ENCODE assay signal across 1 cellular context in the genomic region with DNA sequence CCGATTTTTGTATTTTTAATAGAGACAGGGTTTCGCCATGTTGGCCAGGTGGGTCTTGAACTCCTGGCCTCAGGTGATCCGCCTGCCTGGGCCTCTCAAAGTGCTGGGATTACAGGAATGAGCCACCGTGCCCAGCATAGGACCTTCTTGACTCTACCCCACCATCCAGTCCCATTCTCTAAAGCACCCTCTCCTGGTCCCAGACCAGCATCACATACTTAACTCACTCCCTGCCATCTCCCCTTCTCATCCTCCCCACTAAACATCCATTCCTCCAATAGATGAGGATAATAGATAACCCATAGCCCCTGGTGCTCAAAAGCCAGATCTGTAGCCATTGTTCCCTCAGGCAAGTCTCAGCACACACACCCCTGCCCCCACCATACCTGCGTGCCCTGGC.
TF ChIP-seq lines count a peak whose summit lies in the region.

No MANE protein-coding gene starts in this region.

TF ChIP-seq in A549, 52 proteins besides CTCF, POLR2A, EP300 and RAD21 (continued from another document):
- TF ChIP-seq, protein P1, sequence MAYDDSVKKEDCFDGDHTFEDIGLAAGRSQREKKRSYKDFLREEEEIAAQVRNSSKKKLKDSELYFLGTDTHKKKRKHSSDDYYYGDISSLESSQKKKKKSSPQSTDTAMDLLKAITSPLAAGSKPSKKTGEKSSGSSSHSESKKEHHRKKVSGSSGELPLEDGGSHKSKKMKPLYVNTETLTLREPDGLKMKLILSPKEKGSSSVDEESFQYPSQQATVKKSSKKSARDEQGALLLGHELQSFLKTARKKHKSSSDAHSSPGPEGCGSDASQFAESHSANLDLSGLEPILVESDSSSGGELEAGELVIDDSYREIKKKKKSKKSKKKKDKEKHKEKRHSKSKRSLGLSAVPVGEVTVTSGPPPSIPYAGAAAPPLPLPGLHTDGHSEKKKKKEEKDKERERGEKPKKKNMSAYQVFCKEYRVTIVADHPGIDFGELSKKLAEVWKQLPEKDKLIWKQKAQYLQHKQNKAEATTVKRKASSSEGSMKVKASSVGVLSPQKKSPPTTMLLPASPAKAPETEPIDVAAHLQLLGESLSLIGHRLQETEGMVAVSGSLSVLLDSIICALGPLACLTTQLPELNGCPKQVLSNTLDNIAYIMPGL (CRISPR knock-in tag; IDR thresholded peaks at IDR 0.05; ENCODE audit: borderline replicate concordance): no peak
- no peak for TF ChIP-seq RARB (CRISPR knock-in tag; IDR thresholded peaks at IDR 0.05)
- no peak for TF ChIP-seq KDM1A (IDR thresholded peaks at IDR 0.05; ENCODE audit: low read depth)
- TF ChIP-seq, protein P2, sequence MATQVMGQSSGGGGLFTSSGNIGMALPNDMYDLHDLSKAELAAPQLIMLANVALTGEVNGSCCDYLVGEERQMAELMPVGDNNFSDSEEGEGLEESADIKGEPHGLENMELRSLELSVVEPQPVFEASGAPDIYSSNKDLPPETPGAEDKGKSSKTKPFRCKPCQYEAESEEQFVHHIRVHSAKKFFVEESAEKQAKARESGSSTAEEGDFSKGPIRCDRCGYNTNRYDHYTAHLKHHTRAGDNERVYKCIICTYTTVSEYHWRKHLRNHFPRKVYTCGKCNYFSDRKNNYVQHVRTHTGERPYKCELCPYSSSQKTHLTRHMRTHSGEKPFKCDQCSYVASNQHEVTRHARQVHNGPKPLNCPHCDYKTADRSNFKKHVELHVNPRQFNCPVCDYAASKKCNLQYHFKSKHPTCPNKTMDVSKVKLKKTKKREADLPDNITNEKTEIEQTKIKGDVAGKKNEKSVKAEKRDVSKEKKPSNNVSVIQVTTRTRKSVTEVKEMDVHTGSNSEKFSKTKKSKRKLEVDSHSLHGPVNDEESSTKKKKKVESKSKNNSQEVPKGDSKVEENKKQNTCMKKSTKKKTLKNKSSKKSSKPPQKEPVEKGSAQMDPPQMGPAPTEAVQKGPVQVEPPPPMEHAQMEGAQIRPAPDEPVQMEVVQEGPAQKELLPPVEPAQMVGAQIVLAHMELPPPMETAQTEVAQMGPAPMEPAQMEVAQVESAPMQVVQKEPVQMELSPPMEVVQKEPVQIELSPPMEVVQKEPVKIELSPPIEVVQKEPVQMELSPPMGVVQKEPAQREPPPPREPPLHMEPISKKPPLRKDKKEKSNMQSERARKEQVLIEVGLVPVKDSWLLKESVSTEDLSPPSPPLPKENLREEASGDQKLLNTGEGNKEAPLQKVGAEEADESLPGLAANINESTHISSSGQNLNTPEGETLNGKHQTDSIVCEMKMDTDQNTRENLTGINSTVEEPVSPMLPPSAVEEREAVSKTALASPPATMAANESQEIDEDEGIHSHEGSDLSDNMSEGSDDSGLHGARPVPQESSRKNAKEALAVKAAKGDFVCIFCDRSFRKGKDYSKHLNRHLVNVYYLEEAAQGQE (IDR thresholded peaks at IDR 0.05): no peak
- no peak for TF ChIP-seq PHF8 (IDR thresholded peaks at IDR 0.05; ENCODE audit: borderline replicate concordance, low read depth)
- TF ChIP-seq, protein P3, sequence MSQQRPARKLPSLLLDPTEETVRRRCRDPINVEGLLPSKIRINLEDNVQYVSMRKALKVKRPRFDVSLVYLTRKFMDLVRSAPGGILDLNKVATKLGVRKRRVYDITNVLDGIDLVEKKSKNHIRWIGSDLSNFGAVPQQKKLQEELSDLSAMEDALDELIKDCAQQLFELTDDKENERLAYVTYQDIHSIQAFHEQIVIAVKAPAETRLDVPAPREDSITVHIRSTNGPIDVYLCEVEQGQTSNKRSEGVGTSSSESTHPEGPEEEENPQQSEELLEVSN (IDR thresholded peaks at IDR 0.05; ENCODE audit: borderline replicate concordance, low read depth): no peak
- TF ChIP-seq ZC3H11A (IDR thresholded peaks at IDR 0.05): no peak
- TF ChIP-seq NR3C1 (IDR thresholded peaks at IDR 0.05): no peak
TF ChIP-seq in A549: peak in this region for 0.
